In genomic region chr2:113910967-113911678, GRCh38 we compare ENCODE assay signal across 12 cellular contexts. TPM values are rescaled to one million over a fixed set of nuclear protein-coding genes. Genes with fewer than 3 reads are reported as not detected.
DNase-seq lines count a peak whose midpoint lies in the region; ATAC-seq, FAIRE-seq and TF ChIP-seq lines count a peak whose summit lies in the region.
"Had no signal": no experiment of that assay in that cellular context is flagged by ENCODE, and none has a peak within 500 bp of the region (broad histone marks: within the 10 kb centered on the region; RNA-seq: fewer than 3 reads in every experiment).

No MANE protein-coding gene starts in this region.

- no peak overlapping the region for H3K27ac ChIP-seq in CD4-positive, alpha-beta T cell (ENCODE audit: low read depth, low read length)
- H3K27ac ChIP-seq in SJCRH30 (peak overlapping the region; percentile 22), kidney (ENCODE audit: low read depth in 2 of 2, low read length in 2 of 2) (peak overlapping the region in 1 of 2 donors; percentile 28), stomach (no peak overlapping the region), foreskin keratinocyte (no peak overlapping the region)
- H3K27ac ChIP-seq: gastrocnemius medialis had no signal

- H3K27me3 ChIP-seq in CD4-positive, alpha-beta T cell (ENCODE audit: control insufficient read depth, insufficient read depth, low read length), result no peaks in the 10 kb centered on the region
- no peaks in the 10 kb centered on the region for H3K27me3 ChIP-seq in SJCRH30
- H3K27me3 ChIP-seq in stomach, result no peaks in the 10 kb centered on the region
- no peaks in the 10 kb centered on the region for H3K27me3 ChIP-seq in foreskin keratinocyte
- H3K27me3 ChIP-seq: gastrocnemius medialis had no signal

- no peak for ATAC-seq in CD4-positive, alpha-beta T cell (ENCODE audit: poor library complexity)
- ATAC-seq in GM19025 (IDR thresholded peaks at IDR 0.05; ENCODE audit: low read depth, unreplicated experiment) (peak; percentile 57), foreskin keratinocyte (no peak)
- ATAC-seq: gastrocnemius medialis had no signal

- FAIRE-seq in kidney (lab: Jason Lieb, UNC), result peak; percentile 21

- TF ChIP-seq POLR2A in stomach (IDR thresholded peaks at IDR 0.05), result no peak

- POLR2A ChIA-PET in CD4-positive, alpha-beta T cell (lab: Charles Lee), result no interaction called here

- no peaks in the 10 kb centered on the region for H3K9me3 Mint-ChIP-seq in CD4-positive, alpha-beta T cell

- H3K36me3 ChIP-seq in SJCRH30 (peaks cover 31% of the 10 kb centered on the region), kidney (ENCODE audit: control insufficient read depth in 1 of 2, insufficient read depth in 2 of 2, low read length in 2 of 2) (peaks cover 0 to 6% of the 10 kb centered on the region in 2 donors), stomach (peaks cover 0 to 28% (median 20%) of the 10 kb centered on the region in 4 donors)

- no peak for TF ChIP-seq EP300 in stomach (IDR thresholded peaks at IDR 0.05)

- H3K4me1 Mint-ChIP-seq in CD4-positive, alpha-beta T cell (ENCODE audit: low read depth), result peaks cover 84% of the 10 kb centered on the region

- intact Hi-C loops in CD4-positive, alpha-beta T cell (cut with DNase I, micrococcal nuclease), result no loop called here
- intact Hi-C loops in kidney (cut with DNase I) (no loop called here), stomach (cut with DNase I; ENCODE audit: low total_unique reads) (no loop called here)

- 70 to 86% (median 78%) methylated on average over 6 of the region's 6 CpGs for WGBS in stomach, 5 donors

- H3K27ac Mint-ChIP-seq in CD4-positive, alpha-beta T cell, result peak overlapping the region; percentile 84

- no peaks in the 10 kb centered on the region for H3K9me3 ChIP-seq in CD4-positive, alpha-beta T cell (ENCODE audit: control insufficient read depth, low read length)
- H3K9me3 ChIP-seq in SJCRH30 (replicated peaks) (no peaks in the 10 kb centered on the region), kidney (ENCODE audit: control insufficient read depth in 1 of 2, low read length in 2 of 2) (peaks cover 0 to 2% of the 10 kb centered on the region in 2 donors), stomach (no peaks in the 10 kb centered on the region)
- H3K9me3 ChIP-seq: gastrocnemius medialis had no signal

- DNase-seq in CD4-positive, alpha-beta T cell, result no peak
- DNase-seq in SJCRH30 (peak; percentile 9 to 65), kidney (no peak), stomach (no peak), T-helper 9 cell (no peak), foreskin keratinocyte (no peak), HuH-7 (ENCODE audit: low spot score) (no peak)
- DNase-seq: gastrocnemius medialis, Kasumi-1, NCI-H2227 treated with DMSO at 0.1 percent for 48 hours, SHP77 treated with DMSO at 0.1 percent for 48 hours had no signal

- H3K36me3 Mint-ChIP-seq in CD4-positive, alpha-beta T cell (ENCODE audit: low read depth), result peaks cover 65% of the 10 kb centered on the region

- no peak for TF ChIP-seq CTCF in CD4-positive, alpha-beta T cell (IDR thresholded peaks at IDR 0.05)
- TF ChIP-seq CTCF in kidney (IDR thresholded peaks at IDR 0.05; ENCODE audit: borderline replicate concordance, extremely low read depth, insufficient read depth) (no peak), stomach (IDR thresholded peaks at IDR 0.05) (no peak), foreskin keratinocyte (conservative IDR thresholded peaks at IDR 0.05) (no peak)

- H3K4me3 Mint-ChIP-seq in CD4-positive, alpha-beta T cell, result peak overlapping the region; percentile 60

- CTCF ChIA-PET in CD4-positive, alpha-beta T cell (lab: Charles Lee), result interaction anchor here (0.9 to 1.5 kb wide), 3 partner anchors 12 to 18 kb away, joined by 3 to 6 read pairs (median 6); no protein-coding TSS in a partner anchor

- H3K9ac ChIP-seq in kidney (ENCODE audit: low read length in 2 of 2), result no peak overlapping the region

- no peaks in the 10 kb centered on the region for H3K27me3 Mint-ChIP-seq in CD4-positive, alpha-beta T cell

- peaks cover 13% of the 10 kb centered on the region for H3K4me1 ChIP-seq in SJCRH30
- H3K4me1 ChIP-seq in kidney (ENCODE audit: control insufficient read depth in 1 of 2, insufficient read depth in 1 of 2, low read depth in 1 of 2, low read length in 2 of 2), result peaks cover 3 to 14% of the 10 kb centered on the region in 2 donors
- peaks cover 10 to 63% (median 27%) of the 10 kb centered on the region in 4 donors for H3K4me1 ChIP-seq in stomach
- H3K4me1 ChIP-seq in foreskin keratinocyte, result no peaks in the 10 kb centered on the region

- no peak overlapping the region for H3K4me3 ChIP-seq in SJCRH30
- peak overlapping the region in 1 of 2 donors; percentile 34 for H3K4me3 ChIP-seq in kidney (ENCODE audit: low read length in 2 of 2)
- H3K4me3 ChIP-seq in stomach, result no peak overlapping the region
- H3K4me3 ChIP-seq: gastrocnemius medialis had no signal

RNA-seq across cellular contexts. Expression of gene ACTR3, which starts 21.2 kb away (rescaled TPM):
- total RNA-seq in CD4-positive, alpha-beta T cell, result 100 to 1,000 TPM; 118 to 123 TPM
- 165 and 177 TPM in 2 replicates for total RNA-seq in SJCRH30 (2014; rRNA removed; shearing (Covaris generic))
- 265 TPM for total RNA-seq in kidney
- polyA plus RNA-seq in kidney (ENCODE audit: insufficient read depth, low read depth, low replicate concordance), result 69.3 TPM
- total RNA-seq in stomach, result 100 to 1,000 TPM in 4 of 5 donors, 10 to 100 TPM in 1; 82.6 to 189 (median 111) TPM
- 10 to 100 TPM; 41.6 to 94.7 (median 70.0) TPM for polyA plus RNA-seq in stomach
- total RNA-seq in foreskin keratinocyte, result 242 and 260 TPM in 2 replicates
- polyA plus RNA-seq in foreskin keratinocyte, result 72.5 and 83.1 TPM in 2 replicates

Comparison
In these comparisons a context has a peak if more than half of its experiments do, and no peak if none do; other contexts are left out.
1. DNase-seq: peak in SJCRH30 (2 of 2); none in CD4-positive, alpha-beta T cell (0 of 10), kidney (single experiment), stomach (single experiment), T-helper 9 cell (single experiment), foreskin keratinocyte (0 of 2) and HuH-7 (single experiment).